38 cellular contexts compared by ENCODE assay signal in genomic region chr15:80815076-80815475, GRCh38. TPM values are rescaled to one million over a fixed set of nuclear protein-coding genes. Genes with fewer than 3 reads are reported as not detected.
"Had no signal": no experiment of that assay in that cellular context is flagged by ENCODE, and none has a peak within 500 bp of the region (broad histone marks: within the 10 kb centered on the region; RNA-seq: fewer than 3 reads in every experiment).

No MANE protein-coding gene starts in this region.

- H3K9me3 Mint-ChIP-seq: activated CD4-positive, alpha-beta memory T cell treated with anti-CD3 and anti-CD28 coated beads, Interleukin-2, amount 10 ng/mL, durations not matched to agents 7 days and 5 days; activated CD4-positive, alpha-beta T cell treated with anti-CD3 and anti-CD28 coated beads, Interleukin-2, amount 10 ng/mL, durations not matched to agents 7 days and 5 days; activated naive CD4-positive, alpha-beta T cell treated with anti-CD3 and anti-CD28 coated beads for 36 hours; activated naive CD4-positive, alpha-beta T cell treated with anti-CD3 and anti-CD28 coated beads, Interleukin-2, amount 50 U/mL, for 72 hours; activated naive CD8-positive, alpha-beta T cell treated with anti-CD3 and anti-CD28 coated beads for 36 hours; activated T-cell treated with anti-CD3 and anti-CD28 coated beads, Interleukin-2, amount 50 U/mL, for 4 hours; activated T-helper 1 cell treated with anti-CD3 and anti-CD28 coated beads, Interleukin-12 subunit alpha, Interleukin-12 subunit beta, Interleukin-2, Interleukin-4 antibody, amounts not matched to agents 30 ng/mL and 10 ng/mL and 1 ng/mL, durations not matched to agents 14 hours and 24 hours and 36 hours; activated T-helper 17 cell treated with anti-CD3 and anti-CD28 coated beads, Interleukin-2, amount 50 U/mL, for 72 hours; central memory CD8-positive, alpha-beta T cell; T-helper 1 cell treated with Interleukin-12 subunit alpha and Interleukin-12 subunit beta and Interleukin-4 antibody, amounts not matched to agents 30 μg/mL and 1 μg/mL, for 36 hours; T-helper 2 cell treated with Interferon-gamma antibody and Interleukin-4, amounts not matched to agents 5 μg/mL and 100 μg/mL, for 36 hours had no signal

- DNase-seq: activated CD4-positive, alpha-beta memory T cell treated with anti-CD3 and anti-CD28 coated beads, Interleukin-2, amount 10 ng/mL, durations not matched to agents 7 days and 5 days; activated CD4-positive, alpha-beta T cell treated with anti-CD3 and anti-CD28 coated beads for 1 hour; activated CD4-positive, alpha-beta T cell treated with anti-CD3 and anti-CD28 coated beads for 36 hours; activated CD4-positive, alpha-beta T cell treated with anti-CD3 and anti-CD28 coated beads for 48 hours; activated CD4-positive, alpha-beta T cell treated with anti-CD3 and anti-CD28 coated beads, Interleukin-2, amount 10 ng/mL, durations not matched to agents 7 days and 5 days; activated CD4-positive, alpha-beta T cell treated with anti-CD3 and anti-CD28 coated beads, Interleukin-2, amount 50 U/mL, for 48 hours; activated CD4-positive, CD25-positive, alpha-beta regulatory T cell; activated CD8-positive, alpha-beta memory T cell treated with anti-CD3 and anti-CD28 coated beads for 24 hours; activated CD8-positive, alpha-beta memory T cell treated with anti-CD3 and anti-CD28 coated beads, Interleukin-2, amount 50 U/mL, for 4 hours; activated CD8-positive, alpha-beta T cell treated with anti-CD3 and anti-CD28 coated beads, Interleukin-2, amount 10 ng/mL, durations not matched to agents 7 days and 5 days; activated effector memory CD4-positive, alpha-beta T cell treated with anti-CD3 and anti-CD28 coated beads, Interleukin-2, amount 50 U/mL, for 16 hours; activated gamma-delta T cell treated with Interleukin-2 at 50 U/mL for 16 hours; activated naive CD4-positive, alpha-beta T cell; activated naive CD4-positive, alpha-beta T cell treated with anti-CD3 and anti-CD28 coated beads for 36 hours; activated naive CD4-positive, alpha-beta T cell treated with anti-CD3 and anti-CD28 coated beads, Interleukin-2, amount 50 U/mL, for 16 hours; activated naive CD8-positive, alpha-beta T cell treated with anti-CD3 and anti-CD28 coated beads for 36 hours; activated T-cell treated with anti-CD3 and anti-CD28 coated beads, Interleukin-2, amount 50 U/mL, for 4 hours; activated T-cell treated with anti-CD3 and anti-CD28 coated beads, Interleukin-2, amount 50 U/mL, for 72 hours; adrenal gland; amniotic stem cell; aorta; caudate nucleus; cerebellar nuclear complex; SW 1271; T-helper 1 cell; T-helper 2 cell; T-helper 9 cell; WERI-Rb-1 had no signal

- ATAC-seq: activated CD4-positive, alpha-beta T cell treated with anti-CD3 and anti-CD28 coated beads for 36 hours; activated CD4-positive, CD25-positive, alpha-beta regulatory T cell treated with anti-CD3 and anti-CD28 coated beads, Interleukin-2, amount 50 U/mL, for 24 hours; activated CD8-positive, alpha-beta T cell treated with anti-CD3 and anti-CD28 coated beads, Interleukin-2, amount 10 ng/mL, durations not matched to agents 7 days and 5 days; activated naive CD4-positive, alpha-beta T cell treated with anti-CD3 and anti-CD28 coated beads, Interleukin-2, amount 50 U/mL, for 72 hours; activated T-cell treated with anti-CD3 and anti-CD28 coated beads, Interleukin-2, amount 50 U/mL, for 4 hours; activated T-cell treated with anti-CD3 and anti-CD28 coated beads, Interleukin-2, amount 50 U/mL, for 72 hours; activated T-helper 17 cell treated with anti-CD3 and anti-CD28 coated beads, Interleukin-2, amount 50 U/mL, for 72 hours; WTC11 had no signal

- H3K4me1 ChIP-seq: adrenal gland had no signal

- H3K36me3 Mint-ChIP-seq: activated naive CD4-positive, alpha-beta T cell treated with anti-CD3 and anti-CD28 coated beads, Interleukin-2, amount 50 U/mL, for 72 hours; activated naive CD8-positive, alpha-beta T cell treated with anti-CD3 and anti-CD28 coated beads for 36 hours; brain; WTC11 had no signal

- H3K4me3 Mint-ChIP-seq: activated CD4-positive, alpha-beta memory T cell treated with anti-CD3 and anti-CD28 coated beads, Interleukin-2, amount 10 ng/mL, durations not matched to agents 7 days and 5 days; activated CD4-positive, alpha-beta T cell treated with anti-CD3 and anti-CD28 coated beads for 36 hours; activated CD4-positive, alpha-beta T cell treated with anti-CD3 and anti-CD28 coated beads, Interleukin-2, amount 10 ng/mL, durations not matched to agents 7 days and 5 days; activated CD8-positive, alpha-beta T cell treated with anti-CD3 and anti-CD28 coated beads, Interleukin-2, amount 10 ng/mL, durations not matched to agents 7 days and 5 days; activated naive CD4-positive, alpha-beta T cell treated with anti-CD3 and anti-CD28 coated beads for 36 hours; activated naive CD8-positive, alpha-beta T cell treated with anti-CD3 and anti-CD28 coated beads for 36 hours; activated T-cell treated with anti-CD3 and anti-CD28 coated beads, Interleukin-2, amount 50 U/mL, for 4 hours; activated T-cell treated with anti-CD3 and anti-CD28 coated beads, Interleukin-2, amount 50 U/mL, for 72 hours; activated T-helper 1 cell treated with anti-CD3 and anti-CD28 coated beads, Interleukin-12 subunit alpha, Interleukin-12 subunit beta, Interleukin-2, Interleukin-4 antibody, amounts not matched to agents 30 ng/mL and 10 ng/mL and 1 ng/mL, durations not matched to agents 14 hours and 24 hours and 36 hours; activated T-helper 17 cell treated with anti-CD3 and anti-CD28 coated beads, Interleukin-2, amount 50 U/mL, for 72 hours; brain; central memory CD8-positive, alpha-beta T cell; T-helper 1 cell treated with Interleukin-12 subunit alpha and Interleukin-12 subunit beta and Interleukin-4 antibody, amounts not matched to agents 30 μg/mL and 1 μg/mL, for 36 hours; T-helper 2 cell treated with Interferon-gamma antibody and Interleukin-4, amounts not matched to agents 5 μg/mL and 100 μg/mL, for 36 hours; WTC11 had no signal

- H3K4me3 ChIP-seq: adrenal gland, cardiac muscle cell had no signal

- H3K9me3 ChIP-seq: adrenal gland had no signal

- H3K36me3 ChIP-seq: adrenal gland, cardiac muscle cell, WERI-Rb-1 had no signal

- H3K27ac ChIP-seq: adrenal gland, cardiac muscle cell, WERI-Rb-1 had no signal

- H3K27ac Mint-ChIP-seq: activated CD4-positive, alpha-beta memory T cell treated with anti-CD3 and anti-CD28 coated beads, Interleukin-2, amount 10 ng/mL, durations not matched to agents 7 days and 5 days; activated CD4-positive, alpha-beta T cell treated with anti-CD3 and anti-CD28 coated beads for 36 hours; activated CD4-positive, alpha-beta T cell treated with anti-CD3 and anti-CD28 coated beads, Interleukin-2, amount 10 ng/mL, durations not matched to agents 7 days and 5 days; activated CD8-positive, alpha-beta T cell treated with anti-CD3 and anti-CD28 coated beads, Interleukin-2, amount 10 ng/mL, durations not matched to agents 7 days and 5 days; activated naive CD4-positive, alpha-beta T cell treated with anti-CD3 and anti-CD28 coated beads for 36 hours; activated naive CD4-positive, alpha-beta T cell treated with anti-CD3 and anti-CD28 coated beads, Interleukin-2, amount 50 U/mL, for 72 hours; activated naive CD8-positive, alpha-beta T cell treated with anti-CD3 and anti-CD28 coated beads for 36 hours; activated T-cell treated with anti-CD3 and anti-CD28 coated beads, Interleukin-2, amount 50 U/mL, for 72 hours; activated T-helper 1 cell treated with anti-CD3 and anti-CD28 coated beads, Interleukin-12 subunit alpha, Interleukin-12 subunit beta, Interleukin-2, Interleukin-4 antibody, amounts not matched to agents 30 ng/mL and 10 ng/mL and 1 ng/mL, durations not matched to agents 14 hours and 24 hours and 36 hours; activated T-helper 17 cell treated with anti-CD3 and anti-CD28 coated beads, Interleukin-2, amount 50 U/mL, for 72 hours; brain; T-helper 1 cell treated with Interleukin-12 subunit alpha and Interleukin-12 subunit beta and Interleukin-4 antibody, amounts not matched to agents 30 μg/mL and 1 μg/mL, for 36 hours; T-helper 2 cell treated with Interferon-gamma antibody and Interleukin-4, amounts not matched to agents 5 μg/mL and 100 μg/mL, for 36 hours; WTC11 had no signal

- H3K27me3 ChIP-seq: adrenal gland, cardiac muscle cell had no signal

- H3K4me1 Mint-ChIP-seq: activated CD4-positive, alpha-beta memory T cell treated with anti-CD3 and anti-CD28 coated beads, Interleukin-2, amount 10 ng/mL, durations not matched to agents 7 days and 5 days; activated CD4-positive, alpha-beta T cell treated with anti-CD3 and anti-CD28 coated beads for 36 hours; activated CD4-positive, alpha-beta T cell treated with anti-CD3 and anti-CD28 coated beads, Interleukin-2, amount 10 ng/mL, durations not matched to agents 7 days and 5 days; activated naive CD8-positive, alpha-beta T cell treated with anti-CD3 and anti-CD28 coated beads for 36 hours; activated T-helper 17 cell treated with anti-CD3 and anti-CD28 coated beads, Interleukin-2, amount 50 U/mL, for 72 hours; brain; central memory CD8-positive, alpha-beta T cell had no signal

RNA-seq across cellular contexts. Expression of gene CEMIP, which starts 35.9 kb away (rescaled TPM):
- total RNA-seq: activated CD4-positive, alpha-beta memory T cell treated with anti-CD3 and anti-CD28 coated beads, Interleukin-2, amount 10 ng/mL, durations not matched to agents 7 days and 5 days; activated CD4-positive, alpha-beta T cell treated with anti-CD3 and anti-CD28 coated beads, Interleukin-2, amount 10 ng/mL, durations not matched to agents 7 days and 5 days; activated CD8-positive, alpha-beta T cell treated with anti-CD3 and anti-CD28 coated beads, Interleukin-2, amount 10 ng/mL, durations not matched to agents 7 days and 5 days; activated naive CD4-positive, alpha-beta T cell treated with anti-CD3 and anti-CD28 coated beads for 36 hours; activated naive CD4-positive, alpha-beta T cell treated with anti-CD3 and anti-CD28 coated beads, Interleukin-2, amount 50 U/mL, for 72 hours; activated naive CD8-positive, alpha-beta T cell treated with anti-CD3 and anti-CD28 coated beads for 36 hours had no signal
